Comparison of ENCODE assay signal across 6 cellular contexts in the genomic region with DNA sequence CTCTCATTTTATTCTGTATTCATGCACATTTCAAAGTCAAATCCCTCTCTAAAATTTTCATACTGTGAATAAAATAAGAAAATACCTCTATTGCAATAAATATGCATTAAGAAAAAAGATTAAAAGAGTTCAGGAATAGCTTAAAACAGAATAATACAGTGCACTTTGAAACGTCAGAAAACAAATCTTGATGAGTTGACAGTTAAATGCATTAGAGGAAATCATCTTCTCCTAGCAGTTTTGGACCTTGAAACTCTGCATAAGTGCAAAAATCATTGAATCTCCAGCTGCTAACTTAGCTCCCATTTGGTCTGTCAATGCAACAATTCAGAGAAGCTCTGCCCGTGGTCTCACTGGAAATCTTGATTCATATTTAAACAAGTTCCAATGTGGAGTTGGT.
"Had no signal": no experiment of that assay in that cellular context is flagged by ENCODE, and none has a peak within 500 bp of the region (broad histone marks: within the 10 kb centered on the region; RNA-seq: fewer than 3 reads in every experiment).

No MANE protein-coding gene starts in this region.

- DNase-seq: IMR-90, KBM-7, KG1 had no signal

- H3K27ac ChIP-seq: HL-60, KMS-11 had no signal

- H3K4me2 ChIP-seq: KMS-11 had no signal

- FAIRE-seq: HTR-8/SVneo had no signal

- H3K9ac ChIP-seq: KMS-11 had no signal
